In genomic region chr7:33981686-33982424, GRCh38 we compare ENCODE assay signal across 2 cellular contexts.
A peak's percentile ranks its signal among the peaks of the same experiment; 100 is the strongest.
TF ChIP-seq lines count a peak whose summit lies in the region.

No MANE protein-coding gene starts in this region.

TF ChIP-seq in A549, 52 proteins besides CTCF, POLR2A, EP300 and RAD21 (continued from another document):
- no peak for TF ChIP-seq BHLHE40 (IDR thresholded peaks at IDR 0.05; ENCODE audit: low read depth, low read length)
- no peak for TF ChIP-seq ESRRA (IDR thresholded peaks at IDR 0.05; ENCODE audit: borderline replicate concordance, low read length)
- no peak for TF ChIP-seq PBX3 (IDR thresholded peaks at IDR 0.05)
- no peak for TF ChIP-seq CBX2 (IDR thresholded peaks at IDR 0.05; ENCODE audit: borderline replicate concordance, low read depth)
- no peak for TF ChIP-seq ZFP36 (IDR thresholded peaks at IDR 0.05; ENCODE audit: borderline replicate concordance, partially characterized antibody)
- TF ChIP-seq, protein P1, sequence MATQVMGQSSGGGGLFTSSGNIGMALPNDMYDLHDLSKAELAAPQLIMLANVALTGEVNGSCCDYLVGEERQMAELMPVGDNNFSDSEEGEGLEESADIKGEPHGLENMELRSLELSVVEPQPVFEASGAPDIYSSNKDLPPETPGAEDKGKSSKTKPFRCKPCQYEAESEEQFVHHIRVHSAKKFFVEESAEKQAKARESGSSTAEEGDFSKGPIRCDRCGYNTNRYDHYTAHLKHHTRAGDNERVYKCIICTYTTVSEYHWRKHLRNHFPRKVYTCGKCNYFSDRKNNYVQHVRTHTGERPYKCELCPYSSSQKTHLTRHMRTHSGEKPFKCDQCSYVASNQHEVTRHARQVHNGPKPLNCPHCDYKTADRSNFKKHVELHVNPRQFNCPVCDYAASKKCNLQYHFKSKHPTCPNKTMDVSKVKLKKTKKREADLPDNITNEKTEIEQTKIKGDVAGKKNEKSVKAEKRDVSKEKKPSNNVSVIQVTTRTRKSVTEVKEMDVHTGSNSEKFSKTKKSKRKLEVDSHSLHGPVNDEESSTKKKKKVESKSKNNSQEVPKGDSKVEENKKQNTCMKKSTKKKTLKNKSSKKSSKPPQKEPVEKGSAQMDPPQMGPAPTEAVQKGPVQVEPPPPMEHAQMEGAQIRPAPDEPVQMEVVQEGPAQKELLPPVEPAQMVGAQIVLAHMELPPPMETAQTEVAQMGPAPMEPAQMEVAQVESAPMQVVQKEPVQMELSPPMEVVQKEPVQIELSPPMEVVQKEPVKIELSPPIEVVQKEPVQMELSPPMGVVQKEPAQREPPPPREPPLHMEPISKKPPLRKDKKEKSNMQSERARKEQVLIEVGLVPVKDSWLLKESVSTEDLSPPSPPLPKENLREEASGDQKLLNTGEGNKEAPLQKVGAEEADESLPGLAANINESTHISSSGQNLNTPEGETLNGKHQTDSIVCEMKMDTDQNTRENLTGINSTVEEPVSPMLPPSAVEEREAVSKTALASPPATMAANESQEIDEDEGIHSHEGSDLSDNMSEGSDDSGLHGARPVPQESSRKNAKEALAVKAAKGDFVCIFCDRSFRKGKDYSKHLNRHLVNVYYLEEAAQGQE (IDR thresholded peaks at IDR 0.05): no peak
- no peak for TF ChIP-seq RARB (CRISPR knock-in tag; IDR thresholded peaks at IDR 0.05)
- no peak for TF ChIP-seq CHD4 (IDR thresholded peaks at IDR 0.05; ENCODE audit: borderline replicate concordance)
- no peak for TF ChIP-seq CEBPB (IDR thresholded peaks at IDR 0.05)
TF ChIP-seq in A549: peak in this region for 0.

TF ChIP-seq in K562, 482 proteins besides CTCF, POLR2A, EP300 and RAD21 (continued from another document):
- TF ChIP-seq TFE3 (CRISPR knock-in tag; IDR thresholded peaks at IDR 0.05): peak; percentile 50
TF ChIP-seq in K562: peak in this region for 1.
